Comparison of ENCODE assay signal across 1 cellular context in the genomic region with DNA sequence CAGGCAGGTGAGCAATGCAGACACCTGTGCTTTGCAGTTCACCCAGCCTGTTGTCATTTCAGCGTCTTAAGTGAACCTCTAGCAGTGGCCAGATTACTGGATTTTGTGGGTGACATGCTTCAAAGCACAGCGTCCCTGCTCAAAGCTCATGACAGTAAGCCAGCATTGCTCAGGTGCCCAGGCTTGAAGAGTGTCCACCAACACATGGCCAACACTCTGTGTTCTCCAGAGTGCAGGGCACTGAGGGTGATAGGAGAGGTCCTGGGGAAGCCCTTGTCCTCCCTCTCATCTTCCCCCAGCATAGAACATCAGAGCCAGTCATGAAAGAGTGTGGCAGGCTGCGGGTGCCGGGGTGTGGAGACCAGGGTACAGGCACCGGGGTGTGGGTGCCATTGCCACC.
TF ChIP-seq lines count a peak whose summit lies in the region.

No MANE protein-coding gene starts in this region.

TF ChIP-seq in HepG2, 621 proteins besides CTCF, POLR2A, EP300 and RAD21 (continued from another document):
- TF ChIP-seq, protein P1, sequence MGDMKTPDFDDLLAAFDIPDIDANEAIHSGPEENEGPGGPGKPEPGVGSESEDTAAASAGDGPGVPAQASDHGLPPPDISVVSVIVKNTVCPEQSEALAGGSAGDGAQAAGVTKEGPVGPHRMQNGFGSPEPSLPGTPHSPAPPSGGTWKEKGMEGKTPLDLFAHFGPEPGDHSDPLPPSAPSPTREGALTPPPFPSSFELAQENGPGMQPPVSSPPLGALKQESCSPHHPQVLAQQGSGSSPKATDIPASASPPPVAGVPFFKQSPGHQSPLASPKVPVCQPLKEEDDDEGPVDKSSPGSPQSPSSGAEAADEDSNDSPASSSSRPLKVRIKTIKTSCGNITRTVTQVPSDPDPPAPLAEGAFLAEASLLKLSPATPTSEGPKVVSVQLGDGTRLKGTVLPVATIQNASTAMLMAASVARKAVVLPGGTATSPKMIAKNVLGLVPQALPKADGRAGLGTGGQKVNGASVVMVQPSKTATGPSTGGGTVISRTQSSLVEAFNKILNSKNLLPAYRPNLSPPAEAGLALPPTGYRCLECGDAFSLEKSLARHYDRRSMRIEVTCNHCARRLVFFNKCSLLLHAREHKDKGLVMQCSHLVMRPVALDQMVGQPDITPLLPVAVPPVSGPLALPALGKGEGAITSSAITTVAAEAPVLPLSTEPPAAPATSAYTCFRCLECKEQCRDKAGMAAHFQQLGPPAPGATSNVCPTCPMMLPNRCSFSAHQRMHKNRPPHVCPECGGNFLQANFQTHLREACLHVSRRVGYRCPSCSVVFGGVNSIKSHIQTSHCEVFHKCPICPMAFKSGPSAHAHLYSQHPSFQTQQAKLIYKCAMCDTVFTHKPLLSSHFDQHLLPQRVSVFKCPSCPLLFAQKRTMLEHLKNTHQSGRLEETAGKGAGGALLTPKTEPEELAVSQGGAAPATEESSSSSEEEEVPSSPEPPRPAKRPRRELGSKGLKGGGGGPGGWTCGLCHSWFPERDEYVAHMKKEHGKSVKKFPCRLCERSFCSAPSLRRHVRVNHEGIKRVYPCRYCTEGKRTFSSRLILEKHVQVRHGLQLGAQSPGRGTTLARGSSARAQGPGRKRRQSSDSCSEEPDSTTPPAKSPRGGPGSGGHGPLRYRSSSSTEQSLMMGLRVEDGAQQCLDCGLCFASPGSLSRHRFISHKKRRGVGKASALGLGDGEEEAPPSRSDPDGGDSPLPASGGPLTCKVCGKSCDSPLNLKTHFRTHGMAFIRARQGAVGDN (CRISPR knock-in tag; IDR thresholded peaks at IDR 0.05), result 0 out of 2 replicates have a peak, but pooled peaks have one; percentile 15
- no peak for TF ChIP-seq FOXC1 (CRISPR knock-in tag; IDR thresholded peaks at IDR 0.05; ENCODE audit: borderline replicate concordance)
